In genomic region chr2:156342252-156343095, GRCh38 we compare ENCODE assay signal across 8 cellular contexts. TPM values are rescaled to one million over a fixed set of nuclear protein-coding genes. Genes with fewer than 3 reads are reported as not detected.
DNase-seq lines count a peak whose midpoint lies in the region; ATAC-seq and TF ChIP-seq lines count a peak whose summit lies in the region.

No MANE protein-coding gene starts in this region.

- peak overlapping the region; percentile 99 for H3K9ac ChIP-seq in mesenchymal stem cell (ENCODE audit: low read length)

- intact Hi-C loops in CD14-positive monocyte (cut with micrococcal nuclease) = loop anchor here in 1 of 2 donors (2.0 kb wide), 1 partner anchor 58 kb away; no protein-coding TSS in a partner anchor

- H2AFZ ChIP-seq in mesenchymal stem cell (ENCODE audit: low read depth, low read length) = peak overlapping the region; percentile 71

- DNase-seq in CD14-positive monocyte (ENCODE audit: low spot score) = peak; percentile 91
- DNase-seq in NCI-H82 treated with DMSO at 0.1 percent for 48 hours (lab: John Stamatoyannopoulos, UW; ENCODE audit: unreplicated experiment) = peak; percentile 72
- DNase-seq in activated CD8-positive, alpha-beta memory T cell treated with anti-CD3 and anti-CD28 coated beads for 24 hours = peak; percentile 93
- DNase-seq in effector memory CD4-positive, alpha-beta T cell = peak; percentile 87 to 92 (median 88)
- peak; percentile 96 for DNase-seq in mesenchymal stem cell
- peak; percentile 84 for DNase-seq in stimulated activated CD8-positive, alpha-beta memory T cell treated with anti-CD3 and anti-CD28 coated beads, Interleukin-12 subunit alpha, Interleukin-12 subunit beta, amount 100 ng/mL, for 1 hour (ENCODE audit: low read depth)

- WGBS in mesenchymal stem cell = 1% methylated on average over 43 of the region's 86 CpGs

- peak overlapping the region; percentile 92 to 99 for H3K4ac ChIP-seq in mesenchymal stem cell (ENCODE audit: low read depth in 1 of 2, low read length in 2 of 2)

- no peaks in the 10 kb centered on the region for H3K27me3 ChIP-seq in effector memory CD4-positive, alpha-beta T cell (replicated peaks; ENCODE audit: control insufficient read depth, insufficient read depth, low read length, poor library complexity, severe bottlenecking)
- H3K27me3 ChIP-seq in mesenchymal stem cell (ENCODE audit: control insufficient read depth in 1 of 2, insufficient read depth in 1 of 2, low read length in 2 of 2) = no peaks in the 10 kb centered on the region

- no peak for TF ChIP-seq CTCF in CD14-positive monocyte (IDR thresholded peaks at IDR 0.05)

- H4K91ac ChIP-seq in mesenchymal stem cell (ENCODE audit: low read length) = no peak overlapping the region

- peak overlapping the region; percentile 91 for H3K4me2 ChIP-seq in mesenchymal stem cell (ENCODE audit: low read length, poor library complexity, severe bottlenecking)

- no peaks in the 10 kb centered on the region for H3K9me3 Mint-ChIP-seq in CD14-positive monocyte

- peak overlapping the region; percentile 60 to 97 for H3K14ac ChIP-seq in mesenchymal stem cell (ENCODE audit: low read length in 2 of 2)

- peak overlapping the region; percentile 98 for H2BK120ac ChIP-seq in mesenchymal stem cell (ENCODE audit: low read depth, low read length)

- H3K9me3 ChIP-seq in effector memory CD4-positive, alpha-beta T cell (ENCODE audit: control insufficient read depth, low read length) = no peaks in the 10 kb centered on the region
- no peaks in the 10 kb centered on the region for H3K9me3 ChIP-seq in mesenchymal stem cell (ENCODE audit: control insufficient read depth, low read length)

- peak overlapping the region in 1 of 2 experiments; percentile 69 for H3K23ac ChIP-seq in mesenchymal stem cell (ENCODE audit: low read length in 2 of 2)

- H3K4me1 ChIP-seq in effector memory CD4-positive, alpha-beta T cell (ENCODE audit: control insufficient read depth, insufficient read depth, low read length, poor library complexity, severe bottlenecking) = peaks cover 10% of the 10 kb centered on the region
- peaks cover 3% of the 10 kb centered on the region for H3K4me1 ChIP-seq in mesenchymal stem cell (ENCODE audit: control insufficient read depth, insufficient read depth, low read depth, low read length)

- H3K27me3 Mint-ChIP-seq in CD14-positive monocyte (ENCODE audit: low read depth in 3 of 3) = peaks cover 0 to 4% (median 2%) of the 10 kb centered on the region in 3 donors

- H3K4me3 Mint-ChIP-seq in CD14-positive monocyte = peak overlapping the region; percentile 91 to 92

- peak overlapping the region; percentile 99 for H3K4me3 ChIP-seq in effector memory CD4-positive, alpha-beta T cell (ENCODE audit: insufficient read depth, low read depth, low read length, poor library complexity, severe bottlenecking)
- H3K4me3 ChIP-seq in mesenchymal stem cell (ENCODE audit: insufficient read depth in 1 of 2, low read depth in 1 of 2, low read length in 2 of 2) = peak overlapping the region; percentile 81 to 88

- H2BK5ac ChIP-seq in mesenchymal stem cell (ENCODE audit: low read depth, low read length, poor library complexity, severe bottlenecking) = no peak overlapping the region

- H3K79me1 ChIP-seq in mesenchymal stem cell (replicated peaks; ENCODE audit: low read length, poor library complexity, severe bottlenecking) = peaks cover 2% of the 10 kb centered on the region

- peak overlapping the region in 1 of 2 experiments; percentile 54 for H2BK12ac ChIP-seq in mesenchymal stem cell (ENCODE audit: low read length in 2 of 2)

- ATAC-seq in GM19397 (IDR thresholded peaks at IDR 0.05; ENCODE audit: unreplicated experiment) (peak; percentile 56), HG03521 (IDR thresholded peaks at IDR 0.05; ENCODE audit: unreplicated experiment) (peak; percentile 48)

- H3K27ac Mint-ChIP-seq in CD14-positive monocyte = peak overlapping the region; percentile 97 to 99 (median 99)

- no peaks in the 10 kb centered on the region for H3K36me3 ChIP-seq in effector memory CD4-positive, alpha-beta T cell (ENCODE audit: control insufficient read depth, insufficient read depth, low read length)
- H3K36me3 ChIP-seq in mesenchymal stem cell (ENCODE audit: control insufficient read depth in 1 of 2, insufficient read depth in 2 of 2, low read depth in 1 of 2, low read length in 2 of 2) = no peaks in the 10 kb centered on the region

- H3K36me3 Mint-ChIP-seq in CD14-positive monocyte = no peaks in the 10 kb centered on the region

- H3K4me1 Mint-ChIP-seq in CD14-positive monocyte = peaks cover 37% of the 10 kb centered on the region

- H2AK5ac ChIP-seq in mesenchymal stem cell (ENCODE audit: low read length, severe bottlenecking) = no peak overlapping the region

- peak overlapping the region; percentile 92 to 98 for H3K18ac ChIP-seq in mesenchymal stem cell (ENCODE audit: low read depth in 1 of 2, low read length in 2 of 2)

- H2BK15ac ChIP-seq in mesenchymal stem cell (ENCODE audit: low read depth, poor library complexity, severe bottlenecking) = peak overlapping the region; percentile 93

- peak overlapping the region; percentile 100 for H3K27ac ChIP-seq in effector memory CD4-positive, alpha-beta T cell (ENCODE audit: insufficient read depth, low read length, poor library complexity, severe bottlenecking)
- peak overlapping the region; percentile 83 for H3K27ac ChIP-seq in mesenchymal stem cell (ENCODE audit: low read length, poor library complexity, severe bottlenecking)

- H4K8ac ChIP-seq in mesenchymal stem cell (ENCODE audit: low read length) = no peak overlapping the region

RNA-seq across cellular contexts. Expression of gene NR4A2, which starts 10.0 kb away (rescaled TPM):
- polyA plus RNA-seq in CD14-positive monocyte = 10 to 100 TPM; 12.1 to 21.6 TPM
- 4.3 TPM for polyA plus RNA-seq in mesenchymal stem cell (2013, experiment 1 of 2)
- polyA plus RNA-seq in mesenchymal stem cell (2013, experiment 2 of 2) = 3.8 TPM

Comparison
In these comparisons a context has a peak if more than half of its experiments do, and no peak if none do; other contexts are left out.
1. Peak in every context shown above with its lines: DNase-seq, ATAC-seq, H3K4me3 ChIP-seq and H3K27ac ChIP-seq.